In genomic region chr12:114611145-114612018, GRCh38 we compare ENCODE assay signal across 1 cellular context.
A peak's percentile ranks its signal among the peaks of the same experiment; 100 is the strongest.
TF ChIP-seq lines count a peak whose summit lies in the region.

No MANE protein-coding gene starts in this region.

TF ChIP-seq in HepG2, 621 proteins besides CTCF, POLR2A, EP300 and RAD21 (continued from another document and continues in another):
- peak; percentile 89 for TF ChIP-seq ZNF609 (CRISPR knock-in tag; IDR thresholded peaks at IDR 0.05; ENCODE audit: borderline replicate concordance)
- no peak for TF ChIP-seq KAT2B (IDR thresholded peaks at IDR 0.05; ENCODE audit: borderline replicate concordance, low read depth, low read length)
- TF ChIP-seq HNF4A (CRISPR knock-in tag; IDR thresholded peaks at IDR 0.05), result peak; percentile 97
- no peak for TF ChIP-seq MXD3 (CRISPR knock-in tag; IDR thresholded peaks at IDR 0.05)
- peak; percentile 55 for TF ChIP-seq MED8 (CRISPR knock-in tag; IDR thresholded peaks at IDR 0.05; ENCODE audit: insufficient replicate concordance)
- TF ChIP-seq BHLHE40 (IDR thresholded peaks at IDR 0.05; ENCODE audit: low read length), result no peak
- TF ChIP-seq SNRNP70 (IDR thresholded peaks at IDR 0.05; ENCODE audit: low read depth, low read length), result no peak
- TF ChIP-seq ZKSCAN8 (CRISPR knock-in tag; IDR thresholded peaks at IDR 0.05; ENCODE audit: borderline replicate concordance), result peak; percentile 33; the same call in 1 of the 2 replicates
- no peak for TF ChIP-seq KDM3A (CRISPR knock-in tag; IDR thresholded peaks at IDR 0.05; ENCODE audit: low read depth)
- peak; percentile 86 for TF ChIP-seq SKI (IDR thresholded peaks at IDR 0.05; ENCODE audit: partially characterized antibody)
- no peak for TF ChIP-seq ZFX (CRISPR knock-in tag; IDR thresholded peaks at IDR 0.05; ENCODE audit: low read depth)
- 0 out of 2 replicates have a peak, but pooled peaks have one; percentile 56 for TF ChIP-seq TP53 (CRISPR knock-in tag; conservative IDR thresholded peaks at IDR 0.05)
- TF ChIP-seq ZNF644 (CRISPR knock-in tag; IDR thresholded peaks at IDR 0.05; ENCODE audit: low read depth), result 0 out of 2 replicates have a peak, but pooled peaks have one; percentile 36
- peak; percentile 58; the same call in 1 of the 2 replicates for TF ChIP-seq KAT8 (CRISPR knock-in tag; IDR thresholded peaks at IDR 0.05)
- TF ChIP-seq STAT6 (CRISPR knock-in tag; IDR thresholded peaks at IDR 0.05; ENCODE audit: borderline replicate concordance), result peak; percentile 82; the same call in 1 of the 2 replicates
- TF ChIP-seq KDM6A (CRISPR knock-in tag; IDR thresholded peaks at IDR 0.05; ENCODE audit: low read depth), result peak; percentile 91
- TF ChIP-seq TFE3 (CRISPR knock-in tag; IDR thresholded peaks at IDR 0.05), result peak; percentile 85
- peak; percentile 82; the same call in 1 of the 2 replicates for TF ChIP-seq ARID3A (IDR thresholded peaks at IDR 0.05; ENCODE audit: low read depth, low read length)
- TF ChIP-seq DMAP1 (CRISPR knock-in tag; IDR thresholded peaks at IDR 0.05), result peak; percentile 22; the same call in 1 of the 2 replicates
- no peak for TF ChIP-seq NFIB (CRISPR knock-in tag; IDR thresholded peaks at IDR 0.05; ENCODE audit: borderline replicate concordance)
- peak; percentile 90; the same call in 1 of the 2 replicates for TF ChIP-seq AHDC1 (CRISPR knock-in tag; IDR thresholded peaks at IDR 0.05; ENCODE audit: borderline replicate concordance)
- TF ChIP-seq ZZZ3 (CRISPR knock-in tag; IDR thresholded peaks at IDR 0.05; ENCODE audit: borderline replicate concordance), result peak; percentile 77; the same call in 1 of the 2 replicates
- no peak for TF ChIP-seq SP5 (CRISPR knock-in tag; IDR thresholded peaks at IDR 0.05; ENCODE audit: borderline replicate concordance, low read depth)
- peak; percentile 88; the same call in 1 of the 2 replicates for TF ChIP-seq SPEN (CRISPR knock-in tag; IDR thresholded peaks at IDR 0.05; ENCODE audit: low read depth)
- TF ChIP-seq ZNF652 (CRISPR knock-in tag; IDR thresholded peaks at IDR 0.05; ENCODE audit: borderline replicate concordance, low read depth), result peak; percentile 32; the same call in 1 of the 2 replicates
- peak; percentile 74 for TF ChIP-seq RCOR2 (CRISPR knock-in tag; IDR thresholded peaks at IDR 0.05)
- peak; percentile 96 for TF ChIP-seq MEIS2 (CRISPR knock-in tag; IDR thresholded peaks at IDR 0.05)
- peak; percentile 31; the same call in 1 of the 2 replicates for TF ChIP-seq ZNF552 (CRISPR knock-in tag; IDR thresholded peaks at IDR 0.05; ENCODE audit: borderline replicate concordance)
- TF ChIP-seq RELA (CRISPR knock-in tag; IDR thresholded peaks at IDR 0.05), result no peak
- no peak for TF ChIP-seq ZNF580 (CRISPR knock-in tag; IDR thresholded peaks at IDR 0.05; ENCODE audit: borderline replicate concordance, low read depth)
- peak; percentile 33; the same call in 1 of the 2 replicates for TF ChIP-seq TAF1 (CRISPR knock-in tag; IDR thresholded peaks at IDR 0.05)
- TF ChIP-seq LBX2 (CRISPR knock-in tag; IDR thresholded peaks at IDR 0.05; ENCODE audit: borderline replicate concordance), result no peak
- TF ChIP-seq JUNB (CRISPR knock-in tag; IDR thresholded peaks at IDR 0.05; ENCODE audit: borderline replicate concordance), result peak; percentile 13; the same call in 1 of the 2 replicates
- peak; percentile 87; the same call in 1 of the 2 replicates for TF ChIP-seq THRA (CRISPR knock-in tag; IDR thresholded peaks at IDR 0.05; ENCODE audit: borderline replicate concordance)
- no peak for TF ChIP-seq GRHL1 (CRISPR knock-in tag; conservative IDR thresholded peaks at IDR 0.05)
- TF ChIP-seq MIXL1 (CRISPR knock-in tag; IDR thresholded peaks at IDR 0.05), result peak; percentile 56; the same call in 1 of the 2 replicates
